22 cellular contexts compared by ENCODE assay signal in genomic region chr2:181952413-181953226, GRCh38. TPM values are rescaled to one million over a fixed set of nuclear protein-coding genes. Genes with fewer than 3 reads are reported as not detected.
"Had no signal": no experiment of that assay in that cellular context is flagged by ENCODE, and none has a peak within 500 bp of the region (broad histone marks: within the 10 kb centered on the region; RNA-seq: fewer than 3 reads in every experiment).

No MANE protein-coding gene starts in this region.

- H3K4me1 ChIP-seq: adrenal gland, colonic mucosa, thyroid gland, uterus had no signal

- H3K9me3 ChIP-seq: adrenal gland, colonic mucosa, esophagus muscularis mucosa, lower lobe of right lung, ovary, sigmoid colon, thyroid gland, uterus had no signal

- H3K27ac ChIP-seq: adrenal gland, colonic mucosa, esophagus muscularis mucosa, lower lobe of right lung, ovary, sigmoid colon, thyroid gland, uterus had no signal

- H3K4me3 ChIP-seq: adrenal gland, colonic mucosa, esophagus muscularis mucosa, lower lobe of right lung, ovary, sigmoid colon, thyroid gland, uterus had no signal

- ATAC-seq: activated CD4-positive, CD25-positive, alpha-beta regulatory T cell treated with anti-CD3 and anti-CD28 coated beads, Interleukin-2, amount 50 U/mL, for 24 hours; activated CD8-positive, alpha-beta memory T cell treated with anti-CD3 and anti-CD28 coated beads, Interleukin-2, amount 10 ng/mL, durations not matched to agents 7 days and 5 days; left cardiac atrium; lower lobe of right lung; T-cell had no signal

- H3K4me3 Mint-ChIP-seq: activated CD8-positive, alpha-beta memory T cell treated with anti-CD3 and anti-CD28 coated beads, Interleukin-2, amount 10 ng/mL, durations not matched to agents 7 days and 5 days; activated T-cell treated with anti-CD3 and anti-CD28 coated beads, Interleukin-2, amount 50 U/mL, for 24 hours had no signal

- H3K9me3 Mint-ChIP-seq: activated T-cell treated with anti-CD3 and anti-CD28 coated beads, Interleukin-2, amount 50 U/mL, for 24 hours; T-cell had no signal

- H3K27ac Mint-ChIP-seq: activated CD8-positive, alpha-beta memory T cell treated with anti-CD3 and anti-CD28 coated beads, Interleukin-2, amount 10 ng/mL, durations not matched to agents 7 days and 5 days; activated T-cell treated with anti-CD3 and anti-CD28 coated beads, Interleukin-2, amount 50 U/mL, for 24 hours; mesothelial cell of epicardium; T-cell had no signal

- H3K27me3 ChIP-seq: adrenal gland, colonic mucosa, esophagus muscularis mucosa, ovary, sigmoid colon, thyroid gland, uterus had no signal

- H3K36me3 Mint-ChIP-seq: activated CD8-positive, alpha-beta memory T cell treated with anti-CD3 and anti-CD28 coated beads, Interleukin-2, amount 10 ng/mL, durations not matched to agents 7 days and 5 days; mesothelial cell of epicardium; T-cell had no signal

- H3K36me3 ChIP-seq: adrenal gland, colonic mucosa, esophagus muscularis mucosa, lower lobe of right lung, ovary, sigmoid colon, thyroid gland, uterus had no signal

- DNase-seq: activated CD8-positive, alpha-beta memory T cell treated with anti-CD3 and anti-CD28 coated beads, Interleukin-2, amount 10 ng/mL, durations not matched to agents 7 days and 5 days; activated effector memory CD4-positive, alpha-beta T cell treated with Interleukin-2 at 50 U/mL for 16 hours; activated naive CD4-positive, alpha-beta T cell treated with anti-CD3 and anti-CD28 coated beads, Interleukin-2, amount 50 U/mL, for 16 hours; activated T-cell treated with anti-CD3 and anti-CD28 coated beads, Interleukin-2, amount 50 U/mL, for 24 hours; adrenal gland; central memory CD4-positive, alpha-beta T cell; colonic mucosa; foreskin fibroblast; glutamatergic neuron; left cardiac atrium; lower lobe of right lung; ovary; sigmoid colon; stimulated activated CD4-positive, alpha-beta T cell treated with anti-CD3 and anti-CD28 coated beads, Interleukin-1b, Interleukin-23, amount 100 ng/mL, for 48 hours; T-cell; T-helper 9 cell; thyroid gland; uterus had no signal

RNA-seq across cellular contexts. Expression of gene PPP1R1C, which starts 33.0 kb away (rescaled TPM):
- total RNA-seq: activated CD8-positive, alpha-beta memory T cell treated with anti-CD3 and anti-CD28 coated beads, Interleukin-2, amount 10 ng/mL, durations not matched to agents 7 days and 5 days; colonic mucosa; sigmoid colon; T-cell had no signal
- polyA plus RNA-seq: neural cell had no signal
